ENCODE assay signal across 1 cellular context in the genomic region with DNA sequence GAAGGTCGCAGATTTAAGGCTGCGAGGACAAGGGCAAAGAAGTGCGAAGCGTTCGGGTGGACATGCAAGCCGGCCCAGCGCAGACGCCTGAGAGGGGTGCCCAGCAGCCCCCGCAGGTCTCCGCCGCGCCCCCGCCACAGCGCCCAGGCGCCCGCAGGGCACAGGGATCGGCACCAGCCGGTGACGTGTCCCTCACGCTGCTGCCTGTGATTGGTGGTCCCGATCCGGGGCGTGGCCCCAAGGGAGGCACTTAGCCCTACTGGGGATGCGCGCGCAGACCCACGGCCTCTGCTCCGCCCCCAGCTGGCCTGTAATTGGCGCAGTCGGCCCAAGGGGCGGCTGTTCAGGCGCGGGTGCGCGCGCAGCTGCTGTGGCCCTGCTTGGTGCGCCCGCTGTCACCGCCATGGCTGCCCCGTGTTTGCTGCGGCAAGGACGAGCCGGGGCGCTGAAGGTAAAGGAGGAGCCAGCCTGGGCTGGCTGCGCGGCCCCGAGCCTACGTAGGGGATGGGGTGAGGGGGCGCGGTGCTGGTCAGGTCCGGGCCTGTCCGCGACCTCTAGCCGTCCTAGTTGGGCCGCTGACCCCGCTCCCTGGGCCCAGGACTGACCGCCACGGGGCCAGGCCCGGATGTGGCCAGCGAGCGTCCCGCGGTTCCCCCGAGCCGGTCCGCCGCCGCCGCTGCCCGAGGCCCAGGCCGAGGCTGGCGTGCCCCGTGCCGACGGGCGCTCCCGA.
A peak's percentile ranks its signal among the peaks of the same experiment; 100 is the strongest.
TF ChIP-seq lines count a peak whose summit lies in the region.

A gene (plus strand): TSS at position 379 of the 730 bp plus-strand sequence. CDS start 25 bp downstream, at position 404.

TF ChIP-seq in H1, 55 proteins besides CTCF, POLR2A, EP300 and RAD21:
- TF ChIP-seq TAF7 (optimal IDR thresholded peaks at IDR 0.05; ENCODE audit: borderline replicate concordance, low read depth, low read length) (peak; percentile 64), EZH2 (IDR thresholded peaks at IDR 0.05; ENCODE audit: low read depth, low read length, severe bottlenecking) (no peak), SIN3A (conservative IDR thresholded peaks at IDR 0.05 in 1 of 2, IDR thresholded peaks at IDR 0.05 in 1 of 2; ENCODE audit: low read depth in 1 of 2, low read length in 2 of 2) (0 out of 4 replicates have a peak, but pooled peaks of 1 of the 2 experiments have one; percentile 18), PHF8 (conservative IDR thresholded peaks at IDR 0.05; ENCODE audit: low read depth, low read length) (peak; percentile 85), HDAC2 (IDR thresholded peaks at IDR 0.05; ENCODE audit: borderline replicate concordance in 1 of 2, low read depth in 2 of 2, low read length in 2 of 2) (no peak), NRF1 (IDR thresholded peaks at IDR 0.05; ENCODE audit: low read depth, low read length) (peak; percentile 60), CREB1 (IDR thresholded peaks at IDR 0.05) (peak; percentile 90), KDM1A (IDR thresholded peaks at IDR 0.05; ENCODE audit: borderline replicate concordance, low read length) (no peak), RBBP5 (IDR thresholded peaks at IDR 0.05; ENCODE audit: borderline replicate concordance, low read depth, low read length) (peak; percentile 78; the same call in 1 of the 2 replicates), CHD2 (IDR thresholded peaks at IDR 0.05; ENCODE audit: low read length) (peak; percentile 28; the same call in 1 of the 2 replicates), BACH1 (IDR thresholded peaks at IDR 0.05; ENCODE audit: low read length) (no peak), TAF1 (IDR thresholded peaks at IDR 0.05; ENCODE audit: low read depth, low read length) (peak; percentile 88), SP4 (IDR thresholded peaks at IDR 0.05; ENCODE audit: low read length) (no peak), JUN (IDR thresholded peaks at IDR 0.05; ENCODE audit: low read depth, low read length) (no peak), KDM5A (IDR thresholded peaks at IDR 0.05; ENCODE audit: low read length) (peak; percentile 63), RXRA (IDR thresholded peaks at IDR 0.05; ENCODE audit: insufficient read depth, low read depth, low read length) (no peak), ZNF274 (IDR thresholded peaks at IDR 0.05; ENCODE audit: borderline replicate concordance, extremely low read depth, low read length) (no peak), CHD1 (IDR thresholded peaks at IDR 0.05; ENCODE audit: low read depth, low read length) (no peak), TBP (IDR thresholded peaks at IDR 0.05; ENCODE audit: low read depth, low read length) (peak; percentile 59; the same call in 1 of the 2 replicates), POLR2AphosphoS5 (IDR thresholded peaks at IDR 0.05; ENCODE audit: low read depth, low read length) (peak; percentile 79), SP2 (IDR thresholded peaks at IDR 0.05; ENCODE audit: low read length) (no peak), ASH2L (IDR thresholded peaks at IDR 0.05; ENCODE audit: low read length) (peak; percentile 56), YY1 (IDR thresholded peaks at IDR 0.05; ENCODE audit: low read depth, low read length) (peak; percentile 91), KDM4A (IDR thresholded peaks at IDR 0.05; ENCODE audit: low read depth, low read length, severe bottlenecking) (peak; percentile 84)
- TF ChIP-seq, protein P1, sequence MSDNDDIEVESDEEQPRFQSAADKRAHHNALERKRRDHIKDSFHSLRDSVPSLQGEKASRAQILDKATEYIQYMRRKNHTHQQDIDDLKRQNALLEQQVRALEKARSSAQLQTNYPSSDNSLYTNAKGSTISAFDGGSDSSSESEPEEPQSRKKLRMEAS (IDR thresholded peaks at IDR 0.05), result peak; percentile 15; the same call in 1 of the 2 replicates
- TF ChIP-seq, protein P2, sequence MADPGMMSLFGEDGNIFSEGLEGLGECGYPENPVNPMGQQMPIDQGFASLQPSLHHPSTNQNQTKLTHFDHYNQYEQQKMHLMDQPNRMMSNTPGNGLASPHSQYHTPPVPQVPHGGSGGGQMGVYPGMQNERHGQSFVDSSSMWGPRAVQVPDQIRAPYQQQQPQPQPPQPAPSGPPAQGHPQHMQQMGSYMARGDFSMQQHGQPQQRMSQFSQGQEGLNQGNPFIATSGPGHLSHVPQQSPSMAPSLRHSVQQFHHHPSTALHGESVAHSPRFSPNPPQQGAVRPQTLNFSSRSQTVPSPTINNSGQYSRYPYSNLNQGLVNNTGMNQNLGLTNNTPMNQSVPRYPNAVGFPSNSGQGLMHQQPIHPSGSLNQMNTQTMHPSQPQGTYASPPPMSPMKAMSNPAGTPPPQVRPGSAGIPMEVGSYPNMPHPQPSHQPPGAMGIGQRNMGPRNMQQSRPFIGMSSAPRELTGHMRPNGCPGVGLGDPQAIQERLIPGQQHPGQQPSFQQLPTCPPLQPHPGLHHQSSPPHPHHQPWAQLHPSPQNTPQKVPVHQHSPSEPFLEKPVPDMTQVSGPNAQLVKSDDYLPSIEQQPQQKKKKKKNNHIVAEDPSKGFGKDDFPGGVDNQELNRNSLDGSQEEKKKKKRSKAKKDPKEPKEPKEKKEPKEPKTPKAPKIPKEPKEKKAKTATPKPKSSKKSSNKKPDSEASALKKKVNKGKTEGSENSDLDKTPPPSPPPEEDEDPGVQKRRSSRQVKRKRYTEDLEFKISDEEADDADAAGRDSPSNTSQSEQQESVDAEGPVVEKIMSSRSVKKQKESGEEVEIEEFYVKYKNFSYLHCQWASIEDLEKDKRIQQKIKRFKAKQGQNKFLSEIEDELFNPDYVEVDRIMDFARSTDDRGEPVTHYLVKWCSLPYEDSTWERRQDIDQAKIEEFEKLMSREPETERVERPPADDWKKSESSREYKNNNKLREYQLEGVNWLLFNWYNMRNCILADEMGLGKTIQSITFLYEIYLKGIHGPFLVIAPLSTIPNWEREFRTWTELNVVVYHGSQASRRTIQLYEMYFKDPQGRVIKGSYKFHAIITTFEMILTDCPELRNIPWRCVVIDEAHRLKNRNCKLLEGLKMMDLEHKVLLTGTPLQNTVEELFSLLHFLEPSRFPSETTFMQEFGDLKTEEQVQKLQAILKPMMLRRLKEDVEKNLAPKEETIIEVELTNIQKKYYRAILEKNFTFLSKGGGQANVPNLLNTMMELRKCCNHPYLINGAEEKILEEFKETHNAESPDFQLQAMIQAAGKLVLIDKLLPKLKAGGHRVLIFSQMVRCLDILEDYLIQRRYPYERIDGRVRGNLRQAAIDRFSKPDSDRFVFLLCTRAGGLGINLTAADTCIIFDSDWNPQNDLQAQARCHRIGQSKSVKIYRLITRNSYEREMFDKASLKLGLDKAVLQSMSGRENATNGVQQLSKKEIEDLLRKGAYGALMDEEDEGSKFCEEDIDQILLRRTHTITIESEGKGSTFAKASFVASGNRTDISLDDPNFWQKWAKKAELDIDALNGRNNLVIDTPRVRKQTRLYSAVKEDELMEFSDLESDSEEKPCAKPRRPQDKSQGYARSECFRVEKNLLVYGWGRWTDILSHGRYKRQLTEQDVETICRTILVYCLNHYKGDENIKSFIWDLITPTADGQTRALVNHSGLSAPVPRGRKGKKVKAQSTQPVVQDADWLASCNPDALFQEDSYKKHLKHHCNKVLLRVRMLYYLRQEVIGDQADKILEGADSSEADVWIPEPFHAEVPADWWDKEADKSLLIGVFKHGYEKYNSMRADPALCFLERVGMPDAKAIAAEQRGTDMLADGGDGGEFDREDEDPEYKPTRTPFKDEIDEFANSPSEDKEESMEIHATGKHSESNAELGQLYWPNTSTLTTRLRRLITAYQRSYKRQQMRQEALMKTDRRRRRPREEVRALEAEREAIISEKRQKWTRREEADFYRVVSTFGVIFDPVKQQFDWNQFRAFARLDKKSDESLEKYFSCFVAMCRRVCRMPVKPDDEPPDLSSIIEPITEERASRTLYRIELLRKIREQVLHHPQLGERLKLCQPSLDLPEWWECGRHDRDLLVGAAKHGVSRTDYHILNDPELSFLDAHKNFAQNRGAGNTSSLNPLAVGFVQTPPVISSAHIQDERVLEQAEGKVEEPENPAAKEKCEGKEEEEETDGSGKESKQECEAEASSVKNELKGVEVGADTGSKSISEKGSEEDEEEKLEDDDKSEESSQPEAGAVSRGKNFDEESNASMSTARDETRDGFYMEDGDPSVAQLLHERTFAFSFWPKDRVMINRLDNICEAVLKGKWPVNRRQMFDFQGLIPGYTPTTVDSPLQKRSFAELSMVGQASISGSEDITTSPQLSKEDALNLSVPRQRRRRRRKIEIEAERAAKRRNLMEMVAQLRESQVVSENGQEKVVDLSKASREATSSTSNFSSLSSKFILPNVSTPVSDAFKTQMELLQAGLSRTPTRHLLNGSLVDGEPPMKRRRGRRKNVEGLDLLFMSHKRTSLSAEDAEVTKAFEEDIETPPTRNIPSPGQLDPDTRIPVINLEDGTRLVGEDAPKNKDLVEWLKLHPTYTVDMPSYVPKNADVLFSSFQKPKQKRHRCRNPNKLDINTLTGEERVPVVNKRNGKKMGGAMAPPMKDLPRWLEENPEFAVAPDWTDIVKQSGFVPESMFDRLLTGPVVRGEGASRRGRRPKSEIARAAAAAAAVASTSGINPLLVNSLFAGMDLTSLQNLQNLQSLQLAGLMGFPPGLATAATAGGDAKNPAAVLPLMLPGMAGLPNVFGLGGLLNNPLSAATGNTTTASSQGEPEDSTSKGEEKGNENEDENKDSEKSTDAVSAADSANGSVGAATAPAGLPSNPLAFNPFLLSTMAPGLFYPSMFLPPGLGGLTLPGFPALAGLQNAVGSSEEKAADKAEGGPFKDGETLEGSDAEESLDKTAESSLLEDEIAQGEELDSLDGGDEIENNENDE (IDR thresholded peaks at IDR 0.05; ENCODE audit: insufficient replicate concordance, low read length), result no peak
